16 cellular contexts compared by ENCODE assay signal in the genomic region with DNA sequence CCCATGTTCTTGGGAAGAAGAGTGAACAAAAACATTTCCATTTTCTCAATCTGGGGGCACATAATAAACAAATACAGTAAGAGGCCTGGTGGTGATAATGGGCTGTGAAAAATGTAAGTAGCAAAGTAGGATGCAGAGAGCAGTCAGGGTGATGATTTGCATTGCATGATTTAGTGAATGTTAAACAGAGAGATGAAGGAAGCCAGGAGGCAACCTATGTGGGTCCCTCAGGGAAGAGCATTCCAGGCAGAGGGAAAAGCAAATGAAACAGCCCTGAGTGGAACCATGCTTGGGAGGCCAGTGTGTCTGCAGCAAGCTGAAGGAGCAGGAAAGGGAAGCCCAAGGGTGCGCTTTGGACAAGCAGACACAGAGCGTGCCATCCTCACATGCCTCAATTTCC. TPM values are rescaled to one million over a fixed set of nuclear protein-coding genes. Genes with fewer than 3 reads are reported as not detected.
A peak's percentile ranks its signal among the peaks of the same experiment; 100 is the strongest.
DNase-seq lines count a peak whose midpoint lies in the region; ATAC-seq, FAIRE-seq and TF ChIP-seq lines count a peak whose summit lies in the region.
"Had no signal": no experiment of that assay in that cellular context is flagged by ENCODE, and none has a peak within 500 bp of the region (broad histone marks: within the 10 kb centered on the region; RNA-seq: fewer than 3 reads in every experiment).

No MANE protein-coding gene starts in this region.

- H3K79me1 ChIP-seq in mesendoderm (ENCODE audit: low read length): no peaks in the 10 kb centered on the region

- no peaks in the 10 kb centered on the region for H3K9me3 ChIP-seq in Caco-2

- no peak overlapping the region for H2BK5ac ChIP-seq in mesendoderm (ENCODE audit: low read length)

- DNase-seq in Caco-2: peak in 1 of 2 experiments; percentile 32
- no peak for DNase-seq in HTR-8/SVneo (ENCODE audit: insufficient read length, low spot score)
- no peak for DNase-seq in endothelial cell (ENCODE audit: low spot score)
- peak; percentile 43 for DNase-seq in mesendoderm
- DNase-seq in activated naive CD4-positive, alpha-beta T cell treated with anti-CD3 and anti-CD28 coated beads, Interleukin-2, amount 10 ng/mL, durations not matched to agents 7 days and 5 days: no peak
- DNase-seq in posterior vena cava (ENCODE audit: low spot score): no peak
- DNase-seq: C1 segment of cervical spinal cord, Karpas-422, NCI-H187 treated with DMSO at 0.1 percent for 48 hours, NCI-H446 treated with DMSO at 0.1 percent for 48 hours, NCI-H774, SHP77 had no signal

- H3K36me3 ChIP-seq in Caco-2 (ENCODE audit: control insufficient read depth, insufficient read depth, low read length) (no peaks in the 10 kb centered on the region), mesendoderm (ENCODE audit: control insufficient read depth, insufficient read depth, low read length) (no peaks in the 10 kb centered on the region)

- no peaks in the 10 kb centered on the region for H3K27me3 ChIP-seq in Caco-2 (replicated peaks; ENCODE audit: control insufficient read depth, insufficient read depth, low read length)
- H3K27me3 ChIP-seq in mesendoderm (ENCODE audit: insufficient read depth, low read length, poor library complexity): no peaks in the 10 kb centered on the region

- no peak overlapping the region for H3K4ac ChIP-seq in mesendoderm (ENCODE audit: low read depth, low read length)

- H3K4me3 ChIP-seq in Caco-2 (ENCODE audit: low read depth, low read length) (no peak overlapping the region), mesendoderm (ENCODE audit: low read length) (no peak overlapping the region)

- CTCF ChIA-PET in Caco-2 (lab: Charles Lee): no interaction called here
- CTCF ChIA-PET in activated naive CD4-positive, alpha-beta T cell treated with anti-CD3 and anti-CD28 coated beads, Interleukin-2, amount 10 ng/mL, durations not matched to agents 7 days and 5 days (lab: Charles Lee): interaction anchor here (0.5 kb wide), 1 partner anchor 109 kb away, joined by 3 read pairs; no protein-coding TSS in a partner anchor

- intact Hi-C loops in Caco-2 (cut with micrococcal nuclease; ENCODE audit: unreplicated experiment): loop anchor here (1.0 kb wide), 3 partner anchors 44 to 213 kb away; no protein-coding TSS in a partner anchor
- intact Hi-C loops in posterior vena cava (cut with DNase I): no loop called here

- H4K8ac ChIP-seq in mesendoderm (ENCODE audit: low read depth, low read length): no peak overlapping the region

- BruUV-seq in Caco-2 (replicated peaks; lab: Mats Ljungman, UMichigan): no TSS peak

- H3K23ac ChIP-seq in mesendoderm (ENCODE audit: low read length): no peak overlapping the region

- H3K79me2 ChIP-seq in mesendoderm (ENCODE audit: control insufficient read depth, insufficient read depth, low read length): no peaks in the 10 kb centered on the region

- H3K9me3 Mint-ChIP-seq in Caco-2 (ENCODE audit: unreplicated experiment) (no peaks in the 10 kb centered on the region), endothelial cell (ENCODE audit: unreplicated experiment) (no peaks in the 10 kb centered on the region)
- no peaks in the 10 kb centered on the region for H3K9me3 Mint-ChIP-seq in activated naive CD4-positive, alpha-beta T cell treated with anti-CD3 and anti-CD28 coated beads, Interleukin-2, amount 10 ng/mL, durations not matched to agents 7 days and 5 days

- no peak overlapping the region for H2BK120ac ChIP-seq in mesendoderm (ENCODE audit: low read depth, low read length)

- FAIRE-seq in HTR-8/SVneo (lab: Jason Lieb, UNC): peak; percentile 54
- FAIRE-seq: A204.1, GM18507 had no signal

- no peaks in the 10 kb centered on the region for H3K36me3 Mint-ChIP-seq in Caco-2 (ENCODE audit: insufficient read depth, unreplicated experiment)
- no peaks in the 10 kb centered on the region for H3K36me3 Mint-ChIP-seq in endothelial cell (ENCODE audit: low read depth, unreplicated experiment)
- no peaks in the 10 kb centered on the region for H3K36me3 Mint-ChIP-seq in activated naive CD4-positive, alpha-beta T cell treated with anti-CD3 and anti-CD28 coated beads, Interleukin-2, amount 10 ng/mL, durations not matched to agents 7 days and 5 days

- H3K9ac ChIP-seq in mesendoderm (ENCODE audit: low read length): no peak overlapping the region

- no peak overlapping the region for H3K4me2 ChIP-seq in mesendoderm (ENCODE audit: low read length)

- POLR2A ChIA-PET in Caco-2 (lab: Charles Lee): no interaction called here

- H3K4me3 Mint-ChIP-seq in Caco-2 (ENCODE audit: unreplicated experiment) (peak overlapping the region; percentile 42), endothelial cell (ENCODE audit: unreplicated experiment) (no peak overlapping the region)
- no peak overlapping the region for H3K4me3 Mint-ChIP-seq in activated naive CD4-positive, alpha-beta T cell treated with anti-CD3 and anti-CD28 coated beads, Interleukin-2, amount 10 ng/mL, durations not matched to agents 7 days and 5 days

- H3K56ac ChIP-seq in mesendoderm (ENCODE audit: low read length): peak overlapping the region; percentile 65

- no peak overlapping the region for H2BK15ac ChIP-seq in mesendoderm (replicated peaks; ENCODE audit: low read depth)

- no peak overlapping the region for H3K27ac ChIP-seq in mesendoderm (ENCODE audit: low read depth, low read length)

- no peak for ATAC-seq in GM18870 (IDR thresholded peaks at IDR 0.05; ENCODE audit: unreplicated experiment)
- no peak for ATAC-seq in HG03280 (IDR thresholded peaks at IDR 0.05; ENCODE audit: unreplicated experiment)

- WGBS in mesendoderm (ENCODE audit: extremely low coverage, insufficient coverage, low lambda C conversion rate): no CpG with 5 or more reads among the region's 2 CpGs

- peaks cover 42% of the 10 kb centered on the region for H3K4me1 ChIP-seq in Caco-2
- peaks cover 5% of the 10 kb centered on the region for H3K4me1 ChIP-seq in mesendoderm (ENCODE audit: control insufficient read depth, low read depth, low read length)

- no peak overlapping the region for H2AK5ac ChIP-seq in mesendoderm (ENCODE audit: low read length)

- no peak overlapping the region for H4K5ac ChIP-seq in mesendoderm (ENCODE audit: low read length)

- H3K27ac Mint-ChIP-seq in Caco-2 (ENCODE audit: unreplicated experiment) (peak overlapping the region; percentile 42), endothelial cell (ENCODE audit: unreplicated experiment) (no peak overlapping the region)
- H3K27ac Mint-ChIP-seq in activated naive CD4-positive, alpha-beta T cell treated with anti-CD3 and anti-CD28 coated beads, Interleukin-2, amount 10 ng/mL, durations not matched to agents 7 days and 5 days: no peak overlapping the region

- TF ChIP-seq CTCF in Caco-2 (IDR thresholded peaks at IDR 0.05; ENCODE audit: insufficient read depth in 1 of 2, low read depth in 1 of 2, low read length in 1 of 2, severe bottlenecking in 1 of 2, unreplicated experiment in 1 of 2) (peak in 1 of 2 experiments; percentile 20), endothelial cell (IDR thresholded peaks at IDR 0.05; ENCODE audit: unreplicated experiment) (peak; percentile 10)

- H3K27me3 Mint-ChIP-seq in Caco-2 (ENCODE audit: insufficient read depth, unreplicated experiment) (no peaks in the 10 kb centered on the region), endothelial cell (ENCODE audit: unreplicated experiment) (no peaks in the 10 kb centered on the region)
- H3K27me3 Mint-ChIP-seq in activated naive CD4-positive, alpha-beta T cell treated with anti-CD3 and anti-CD28 coated beads, Interleukin-2, amount 10 ng/mL, durations not matched to agents 7 days and 5 days: peaks cover 5% of the 10 kb centered on the region

- H3K18ac ChIP-seq in mesendoderm (ENCODE audit: low read length): no peak overlapping the region

- H3K4me1 Mint-ChIP-seq in Caco-2 (ENCODE audit: low read depth, unreplicated experiment): peaks cover 17% of the 10 kb centered on the region
- H3K4me1 Mint-ChIP-seq in endothelial cell (ENCODE audit: unreplicated experiment): peaks cover 13% of the 10 kb centered on the region
- H3K4me1 Mint-ChIP-seq in activated naive CD4-positive, alpha-beta T cell treated with anti-CD3 and anti-CD28 coated beads, Interleukin-2, amount 10 ng/mL, durations not matched to agents 7 days and 5 days: no peaks in the 10 kb centered on the region

RNA-seq across cellular contexts. Expression of a gene that starts 5.4 kb away (rescaled TPM):
- total RNA-seq in Caco-2 (2022) (0.51 and 1.2 TPM in 2 replicates), endothelial cell (ENCODE audit: unreplicated experiment) (3.6 TPM), posterior vena cava (10 to 100 TPM; 16.2 to 36.2 TPM)
- 0.45 TPM for polyA plus RNA-seq in mesendoderm (2013, experiment 1 of 2)
- polyA plus RNA-seq in mesendoderm (2013, experiment 2 of 2): 0.24 TPM
